In the genomic region with DNA sequence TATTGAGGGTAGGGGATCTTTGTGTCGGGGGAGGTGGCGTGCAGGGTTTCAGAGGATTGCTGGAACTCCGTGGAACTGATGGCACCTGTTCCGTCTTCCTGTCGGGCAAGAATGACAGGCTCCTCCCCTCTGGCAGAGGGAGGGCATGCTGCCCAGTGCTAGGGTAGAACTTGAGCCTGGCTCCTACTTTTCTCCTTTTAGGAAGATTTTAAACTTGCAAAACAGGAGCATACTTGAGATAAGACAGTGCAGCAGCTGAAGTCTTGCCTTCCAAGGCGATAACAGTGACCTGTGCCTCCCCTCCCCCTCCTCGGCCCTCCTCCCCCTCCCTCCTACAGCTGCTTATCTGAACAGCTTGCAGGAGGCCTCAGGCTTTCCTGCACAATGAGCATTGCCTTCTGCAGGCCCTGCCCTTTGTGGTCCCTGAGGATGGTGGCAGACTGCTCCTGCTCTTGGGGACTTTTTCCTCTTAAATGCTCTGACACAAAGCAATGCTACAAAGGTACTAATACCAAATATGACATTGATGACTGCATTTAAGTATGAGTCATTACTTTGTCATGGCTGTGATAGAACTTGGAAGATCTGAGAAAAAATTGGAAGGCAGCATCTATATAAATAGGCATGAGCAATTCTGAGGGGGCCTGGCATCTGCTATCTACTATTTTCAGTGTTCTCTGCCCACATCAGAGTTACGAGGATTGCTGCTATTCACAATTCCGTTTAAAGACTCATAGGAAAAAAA, we compare ENCODE assay signal across 8 cellular contexts. TPM values are rescaled to one million over a fixed set of nuclear protein-coding genes. Genes with fewer than 3 reads are reported as not detected.
DNase-seq lines count a peak whose midpoint lies in the region; ATAC-seq and TF ChIP-seq lines count a peak whose summit lies in the region.

No MANE protein-coding gene starts in this region.

- no peaks in the 10 kb centered on the region for H3K9me3 ChIP-seq in tibial artery

- H3K27me3 Mint-ChIP-seq in activated T-cell treated with anti-CD3 and anti-CD28 coated beads, Interleukin-2, amount 50 U/mL, for 24 hours, result peaks cover 14% of the 10 kb centered on the region
- peaks cover 7 to 32% of the 10 kb centered on the region in 2 donors for H3K27me3 Mint-ChIP-seq in natural killer cell treated with Interleukin-12 subunit alpha and Interleukin-12 subunit beta and Interleukin-15 and Interleukin-18, amount 100 ng/mL, for 72 hours

- intact Hi-C loops in tibial artery (cut with DNase I; ENCODE audit: low total_unique reads), result loop anchor here (5.0 to 10.0 kb wide), 3 partner anchors 76 to 1818 kb away; a partner anchor contains a TSS

- H3K36me3 ChIP-seq in tibial artery, result no peaks in the 10 kb centered on the region

- TF ChIP-seq CTCF in fibroblast of villous mesenchyme (IDR thresholded peaks at IDR 0.05; ENCODE audit: insufficient read depth, low read depth, low read length) (no peak), tibial artery (IDR thresholded peaks at IDR 0.05) (no peak)

- H3K4me3 Mint-ChIP-seq in activated T-cell treated with anti-CD3 and anti-CD28 coated beads, Interleukin-2, amount 50 U/mL, for 24 hours, result peak overlapping the region; percentile 78
- H3K4me3 Mint-ChIP-seq in natural killer cell treated with Interleukin-12 subunit alpha and Interleukin-12 subunit beta and Interleukin-15 and Interleukin-18, amount 100 ng/mL, for 72 hours, result peak overlapping the region; percentile 88

- no peaks in the 10 kb centered on the region for H3K27me3 ChIP-seq in tibial artery

- ATAC-seq in natural killer cell treated with Interleukin-12 subunit alpha and Interleukin-12 subunit beta and Interleukin-15 and Interleukin-18, amount 100 ng/mL, for 72 hours, result no peak
- ATAC-seq in HG03025 (IDR thresholded peaks at IDR 0.05; ENCODE audit: low FRiP score, unreplicated experiment) (no peak), GM21390 (IDR thresholded peaks at IDR 0.05; ENCODE audit: unreplicated experiment) (no peak)

- H3K27ac Mint-ChIP-seq in activated T-cell treated with anti-CD3 and anti-CD28 coated beads, Interleukin-2, amount 50 U/mL, for 24 hours, result peak overlapping the region; percentile 83
- H3K27ac Mint-ChIP-seq in natural killer cell treated with Interleukin-12 subunit alpha and Interleukin-12 subunit beta and Interleukin-15 and Interleukin-18, amount 100 ng/mL, for 72 hours, result peak overlapping the region; percentile 66 to 94

- no peaks in the 10 kb centered on the region for H3K36me3 Mint-ChIP-seq in activated T-cell treated with anti-CD3 and anti-CD28 coated beads, Interleukin-2, amount 50 U/mL, for 24 hours (ENCODE audit: low read depth)
- no peaks in the 10 kb centered on the region for H3K36me3 Mint-ChIP-seq in natural killer cell treated with Interleukin-12 subunit alpha and Interleukin-12 subunit beta and Interleukin-15 and Interleukin-18, amount 100 ng/mL, for 72 hours

- H3K4me1 ChIP-seq in tibial artery, result peaks cover 0 to 32% (median 26%) of the 10 kb centered on the region in 4 donors

- H3K27ac ChIP-seq in tibial artery, result peak overlapping the region; percentile 95 to 96

- peaks cover 44% of the 10 kb centered on the region for H3K4me1 Mint-ChIP-seq in activated T-cell treated with anti-CD3 and anti-CD28 coated beads, Interleukin-2, amount 50 U/mL, for 24 hours (ENCODE audit: low read depth)
- H3K4me1 Mint-ChIP-seq in natural killer cell treated with Interleukin-12 subunit alpha and Interleukin-12 subunit beta and Interleukin-15 and Interleukin-18, amount 100 ng/mL, for 72 hours (ENCODE audit: low read depth in 2 of 2), result peaks cover 19 to 23% of the 10 kb centered on the region in 2 donors

- H3K4me3 ChIP-seq in fibroblast of villous mesenchyme (ENCODE audit: low read depth, low read length) (peak overlapping the region; percentile 91), tibial artery (peak overlapping the region; percentile 80 to 88)

- no peaks in the 10 kb centered on the region for H3K9me3 Mint-ChIP-seq in activated T-cell treated with anti-CD3 and anti-CD28 coated beads, Interleukin-2, amount 50 U/mL, for 24 hours
- H3K9me3 Mint-ChIP-seq in natural killer cell treated with Interleukin-12 subunit alpha and Interleukin-12 subunit beta and Interleukin-15 and Interleukin-18, amount 100 ng/mL, for 72 hours, result no peaks in the 10 kb centered on the region

- peak; percentile 54 for DNase-seq in DMS 273 treated with DMSO at 0.1 percent for 48 hours (lab: John Stamatoyannopoulos, UW)
- DNase-seq in NCI-H1417 treated with DMSO at 0.1 percent for 48 hours (lab: John Stamatoyannopoulos, UW), result peak; percentile 59
- peak; percentile 64 for DNase-seq in activated T-cell treated with anti-CD3 and anti-CD28 coated beads, Interleukin-2, amount 50 U/mL, for 24 hours
- DNase-seq in fibroblast of villous mesenchyme (ENCODE audit: low read depth), result peak; percentile 81
- no peak for DNase-seq in natural killer cell treated with Interleukin-12 subunit alpha and Interleukin-12 subunit beta and Interleukin-15 and Interleukin-18, amount 100 ng/mL, for 72 hours (ENCODE audit: low spot score)
- DNase-seq in tibial artery, result peak in 1 of 2 donors; percentile 83

RNA-seq across cellular contexts. Expression of a gene that starts 1.9 kb away (rescaled TPM):
- total RNA-seq in fibroblast of villous mesenchyme, result 0.43 and 0.64 TPM in 2 replicates
- 10 to 100 TPM; 24.3 to 68.6 TPM for total RNA-seq in natural killer cell treated with Interleukin-12 subunit alpha and Interleukin-12 subunit beta and Interleukin-15 and Interleukin-18, amount 100 ng/mL, for 72 hours

Comparison
In these comparisons a context has a peak if more than half of its experiments do, and no peak if none do; other contexts are left out.
1. RNA of a gene that starts 1.9 kb away (total RNA-seq): 24.3 to 68.6 TPM in natural killer cell treated with Interleukin-12 subunit alpha and Interleukin-12 subunit beta and Interleukin-15 and Interleukin-18, amount 100 ng/mL, for 72 hours; 0.43 to 0.64 TPM in fibroblast of villous mesenchyme; every median in the first group is over 10 times any median in the second.